In the genomic region with DNA sequence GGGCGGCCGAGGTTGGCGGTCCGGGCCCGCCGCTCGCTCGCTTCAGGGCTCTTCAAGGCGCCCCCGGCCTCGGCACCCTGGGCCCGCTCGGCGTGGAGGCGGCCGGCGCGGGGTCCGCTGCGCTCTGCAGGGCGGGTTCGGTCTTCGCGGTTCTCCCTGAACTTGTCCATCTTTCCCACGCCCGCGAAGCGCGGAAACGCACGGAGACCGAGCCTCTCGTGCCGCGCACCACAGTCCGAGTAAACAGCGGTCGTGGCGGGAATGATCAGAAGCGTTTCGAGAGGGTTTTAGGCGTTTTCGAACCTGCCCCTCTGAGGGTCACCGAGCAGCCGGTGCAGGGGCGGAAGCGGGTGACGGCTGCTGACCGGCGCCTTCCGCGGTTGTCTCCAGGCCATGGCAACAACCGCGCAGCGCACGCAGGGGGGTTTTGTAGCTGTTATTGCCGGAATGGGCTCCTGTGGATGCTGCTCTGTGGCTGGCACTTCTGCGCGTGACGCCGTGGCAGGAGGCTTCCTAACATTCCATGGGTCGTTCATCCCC, we compare ENCODE assay signal across 1 cellular context.
TF ChIP-seq lines count a peak whose summit lies in the region.

No MANE protein-coding gene starts in this region.

TF ChIP-seq in K562, 482 proteins besides CTCF, POLR2A, EP300 and RAD21 (continued from another document and continues in another):
- TF ChIP-seq, protein P1, sequence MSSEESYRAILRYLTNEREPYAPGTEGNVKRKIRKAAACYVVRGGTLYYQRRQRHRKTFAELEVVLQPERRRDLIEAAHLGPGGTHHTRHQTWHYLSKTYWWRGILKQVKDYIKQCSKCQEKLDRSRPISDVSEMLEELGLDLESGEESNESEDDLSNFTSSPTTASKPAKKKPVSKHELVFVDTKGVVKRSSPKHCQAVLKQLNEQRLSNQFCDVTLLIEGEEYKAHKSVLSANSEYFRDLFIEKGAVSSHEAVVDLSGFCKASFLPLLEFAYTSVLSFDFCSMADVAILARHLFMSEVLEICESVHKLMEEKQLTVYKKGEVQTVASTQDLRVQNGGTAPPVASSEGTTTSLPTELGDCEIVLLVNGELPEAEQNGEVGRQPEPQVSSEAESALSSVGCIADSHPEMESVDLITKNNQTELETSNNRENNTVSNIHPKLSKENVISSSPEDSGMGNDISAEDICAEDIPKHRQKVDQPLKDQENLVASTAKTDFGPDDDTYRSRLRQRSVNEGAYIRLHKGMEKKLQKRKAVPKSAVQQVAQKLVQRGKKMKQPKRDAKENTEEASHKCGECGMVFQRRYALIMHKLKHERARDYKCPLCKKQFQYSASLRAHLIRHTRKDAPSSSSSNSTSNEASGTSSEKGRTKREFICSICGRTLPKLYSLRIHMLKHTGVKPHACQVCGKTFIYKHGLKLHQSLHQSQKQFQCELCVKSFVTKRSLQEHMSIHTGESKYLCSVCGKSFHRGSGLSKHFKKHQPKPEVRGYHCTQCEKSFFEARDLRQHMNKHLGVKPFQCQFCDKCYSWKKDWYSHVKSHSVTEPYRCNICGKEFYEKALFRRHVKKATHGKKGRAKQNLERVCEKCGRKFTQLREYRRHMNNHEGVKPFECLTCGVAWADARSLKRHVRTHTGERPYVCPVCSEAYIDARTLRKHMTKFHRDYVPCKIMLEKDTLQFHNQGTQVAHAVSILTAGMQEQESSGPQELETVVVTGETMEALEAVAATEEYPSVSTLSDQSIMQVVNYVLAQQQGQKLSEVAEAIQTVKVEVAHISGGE (CRISPR knock-in tag; IDR thresholded peaks at IDR 0.05): no peak
- TF ChIP-seq, protein P2, sequence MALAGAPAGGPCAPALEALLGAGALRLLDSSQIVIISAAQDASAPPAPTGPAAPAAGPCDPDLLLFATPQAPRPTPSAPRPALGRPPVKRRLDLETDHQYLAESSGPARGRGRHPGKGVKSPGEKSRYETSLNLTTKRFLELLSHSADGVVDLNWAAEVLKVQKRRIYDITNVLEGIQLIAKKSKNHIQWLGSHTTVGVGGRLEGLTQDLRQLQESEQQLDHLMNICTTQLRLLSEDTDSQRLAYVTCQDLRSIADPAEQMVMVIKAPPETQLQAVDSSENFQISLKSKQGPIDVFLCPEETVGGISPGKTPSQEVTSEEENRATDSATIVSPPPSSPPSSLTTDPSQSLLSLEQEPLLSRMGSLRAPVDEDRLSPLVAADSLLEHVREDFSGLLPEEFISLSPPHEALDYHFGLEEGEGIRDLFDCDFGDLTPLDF (CRISPR knock-in tag; IDR thresholded peaks at IDR 0.05): 0 out of 2 replicates have a peak, but pooled peaks have one; percentile 11
- no peak for TF ChIP-seq ETS2 (tag; IDR thresholded peaks at IDR 0.05; ENCODE audit: borderline replicate concordance, poor library complexity, severe bottlenecking)
- TF ChIP-seq HNRNPH1 (optimal IDR thresholded peaks at IDR 0.05; ENCODE audit: low read depth, low read length): no peak
- TF ChIP-seq ETV6 (IDR thresholded peaks at IDR 0.05; ENCODE audit: borderline replicate concordance in 1 of 2, low read depth in 2 of 2, low read length in 1 of 2): no peak
- TF ChIP-seq ETV6 (CRISPR knock-in tag; IDR thresholded peaks at IDR 0.05; ENCODE audit: borderline replicate concordance): no peak
- no peak for TF ChIP-seq FOSL1 (tag; conservative IDR thresholded peaks at IDR 0.05)
- TF ChIP-seq SIRT6 (IDR thresholded peaks at IDR 0.05; ENCODE audit: low read depth, low read length): no peak
- no peak for TF ChIP-seq STAT5B (CRISPR knock-in tag; IDR thresholded peaks at IDR 0.05)
- TF ChIP-seq CHD1 (IDR thresholded peaks at IDR 0.05; ENCODE audit: low read length): peak; percentile 57
- no peak for TF ChIP-seq NCOA1 (IDR thresholded peaks at IDR 0.05; ENCODE audit: low read depth)
- TF ChIP-seq, protein P3, sequence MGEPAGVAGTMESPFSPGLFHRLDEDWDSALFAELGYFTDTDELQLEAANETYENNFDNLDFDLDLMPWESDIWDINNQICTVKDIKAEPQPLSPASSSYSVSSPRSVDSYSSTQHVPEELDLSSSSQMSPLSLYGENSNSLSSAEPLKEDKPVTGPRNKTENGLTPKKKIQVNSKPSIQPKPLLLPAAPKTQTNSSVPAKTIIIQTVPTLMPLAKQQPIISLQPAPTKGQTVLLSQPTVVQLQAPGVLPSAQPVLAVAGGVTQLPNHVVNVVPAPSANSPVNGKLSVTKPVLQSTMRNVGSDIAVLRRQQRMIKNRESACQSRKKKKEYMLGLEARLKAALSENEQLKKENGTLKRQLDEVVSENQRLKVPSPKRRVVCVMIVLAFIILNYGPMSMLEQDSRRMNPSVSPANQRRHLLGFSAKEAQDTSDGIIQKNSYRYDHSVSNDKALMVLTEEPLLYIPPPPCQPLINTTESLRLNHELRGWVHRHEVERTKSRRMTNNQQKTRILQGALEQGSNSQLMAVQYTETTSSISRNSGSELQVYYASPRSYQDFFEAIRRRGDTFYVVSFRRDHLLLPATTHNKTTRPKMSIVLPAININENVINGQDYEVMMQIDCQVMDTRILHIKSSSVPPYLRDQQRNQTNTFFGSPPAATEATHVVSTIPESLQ (CRISPR knock-in tag; IDR thresholded peaks at IDR 0.05): no peak
- TF ChIP-seq, protein P4, sequence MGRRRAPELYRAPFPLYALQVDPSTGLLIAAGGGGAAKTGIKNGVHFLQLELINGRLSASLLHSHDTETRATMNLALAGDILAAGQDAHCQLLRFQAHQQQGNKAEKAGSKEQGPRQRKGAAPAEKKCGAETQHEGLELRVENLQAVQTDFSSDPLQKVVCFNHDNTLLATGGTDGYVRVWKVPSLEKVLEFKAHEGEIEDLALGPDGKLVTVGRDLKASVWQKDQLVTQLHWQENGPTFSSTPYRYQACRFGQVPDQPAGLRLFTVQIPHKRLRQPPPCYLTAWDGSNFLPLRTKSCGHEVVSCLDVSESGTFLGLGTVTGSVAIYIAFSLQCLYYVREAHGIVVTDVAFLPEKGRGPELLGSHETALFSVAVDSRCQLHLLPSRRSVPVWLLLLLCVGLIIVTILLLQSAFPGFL (CRISPR knock-in tag; IDR thresholded peaks at IDR 0.05): no peak
- no peak for TF ChIP-seq ADNP (tag; IDR thresholded peaks at IDR 0.05)
- no peak for TF ChIP-seq ATF7 (IDR thresholded peaks at IDR 0.05)
- no peak for TF ChIP-seq PHB (CRISPR knock-in tag; IDR thresholded peaks at IDR 0.05)
- no peak for TF ChIP-seq ZNF707 (CRISPR knock-in tag; conservative IDR thresholded peaks at IDR 0.05)
- TF ChIP-seq ZEB2 (IDR thresholded peaks at IDR 0.05): no peak
- TF ChIP-seq ZNF316 (IDR thresholded peaks at IDR 0.05): no peak
- TF ChIP-seq EGR1 (conservative IDR thresholded peaks at IDR 0.05): no peak
- TF ChIP-seq ZC3H4 (CRISPR knock-in tag; IDR thresholded peaks at IDR 0.05; ENCODE audit: borderline replicate concordance): no peak; the same call in 1 of the 2 replicates
- TF ChIP-seq CHD4 (IDR thresholded peaks at IDR 0.05; ENCODE audit: insufficient read depth, insufficient replicate concordance, low read depth, low read length, poor library complexity, severe bottlenecking): no peak
- no peak for TF ChIP-seq MYNN (IDR thresholded peaks at IDR 0.05)
- no peak for TF ChIP-seq MYNN (CRISPR knock-in tag; IDR thresholded peaks at IDR 0.05)
- no peak for TF ChIP-seq CCAR2 (IDR thresholded peaks at IDR 0.05; ENCODE audit: low read depth, low read length)
- TF ChIP-seq, protein P5, sequence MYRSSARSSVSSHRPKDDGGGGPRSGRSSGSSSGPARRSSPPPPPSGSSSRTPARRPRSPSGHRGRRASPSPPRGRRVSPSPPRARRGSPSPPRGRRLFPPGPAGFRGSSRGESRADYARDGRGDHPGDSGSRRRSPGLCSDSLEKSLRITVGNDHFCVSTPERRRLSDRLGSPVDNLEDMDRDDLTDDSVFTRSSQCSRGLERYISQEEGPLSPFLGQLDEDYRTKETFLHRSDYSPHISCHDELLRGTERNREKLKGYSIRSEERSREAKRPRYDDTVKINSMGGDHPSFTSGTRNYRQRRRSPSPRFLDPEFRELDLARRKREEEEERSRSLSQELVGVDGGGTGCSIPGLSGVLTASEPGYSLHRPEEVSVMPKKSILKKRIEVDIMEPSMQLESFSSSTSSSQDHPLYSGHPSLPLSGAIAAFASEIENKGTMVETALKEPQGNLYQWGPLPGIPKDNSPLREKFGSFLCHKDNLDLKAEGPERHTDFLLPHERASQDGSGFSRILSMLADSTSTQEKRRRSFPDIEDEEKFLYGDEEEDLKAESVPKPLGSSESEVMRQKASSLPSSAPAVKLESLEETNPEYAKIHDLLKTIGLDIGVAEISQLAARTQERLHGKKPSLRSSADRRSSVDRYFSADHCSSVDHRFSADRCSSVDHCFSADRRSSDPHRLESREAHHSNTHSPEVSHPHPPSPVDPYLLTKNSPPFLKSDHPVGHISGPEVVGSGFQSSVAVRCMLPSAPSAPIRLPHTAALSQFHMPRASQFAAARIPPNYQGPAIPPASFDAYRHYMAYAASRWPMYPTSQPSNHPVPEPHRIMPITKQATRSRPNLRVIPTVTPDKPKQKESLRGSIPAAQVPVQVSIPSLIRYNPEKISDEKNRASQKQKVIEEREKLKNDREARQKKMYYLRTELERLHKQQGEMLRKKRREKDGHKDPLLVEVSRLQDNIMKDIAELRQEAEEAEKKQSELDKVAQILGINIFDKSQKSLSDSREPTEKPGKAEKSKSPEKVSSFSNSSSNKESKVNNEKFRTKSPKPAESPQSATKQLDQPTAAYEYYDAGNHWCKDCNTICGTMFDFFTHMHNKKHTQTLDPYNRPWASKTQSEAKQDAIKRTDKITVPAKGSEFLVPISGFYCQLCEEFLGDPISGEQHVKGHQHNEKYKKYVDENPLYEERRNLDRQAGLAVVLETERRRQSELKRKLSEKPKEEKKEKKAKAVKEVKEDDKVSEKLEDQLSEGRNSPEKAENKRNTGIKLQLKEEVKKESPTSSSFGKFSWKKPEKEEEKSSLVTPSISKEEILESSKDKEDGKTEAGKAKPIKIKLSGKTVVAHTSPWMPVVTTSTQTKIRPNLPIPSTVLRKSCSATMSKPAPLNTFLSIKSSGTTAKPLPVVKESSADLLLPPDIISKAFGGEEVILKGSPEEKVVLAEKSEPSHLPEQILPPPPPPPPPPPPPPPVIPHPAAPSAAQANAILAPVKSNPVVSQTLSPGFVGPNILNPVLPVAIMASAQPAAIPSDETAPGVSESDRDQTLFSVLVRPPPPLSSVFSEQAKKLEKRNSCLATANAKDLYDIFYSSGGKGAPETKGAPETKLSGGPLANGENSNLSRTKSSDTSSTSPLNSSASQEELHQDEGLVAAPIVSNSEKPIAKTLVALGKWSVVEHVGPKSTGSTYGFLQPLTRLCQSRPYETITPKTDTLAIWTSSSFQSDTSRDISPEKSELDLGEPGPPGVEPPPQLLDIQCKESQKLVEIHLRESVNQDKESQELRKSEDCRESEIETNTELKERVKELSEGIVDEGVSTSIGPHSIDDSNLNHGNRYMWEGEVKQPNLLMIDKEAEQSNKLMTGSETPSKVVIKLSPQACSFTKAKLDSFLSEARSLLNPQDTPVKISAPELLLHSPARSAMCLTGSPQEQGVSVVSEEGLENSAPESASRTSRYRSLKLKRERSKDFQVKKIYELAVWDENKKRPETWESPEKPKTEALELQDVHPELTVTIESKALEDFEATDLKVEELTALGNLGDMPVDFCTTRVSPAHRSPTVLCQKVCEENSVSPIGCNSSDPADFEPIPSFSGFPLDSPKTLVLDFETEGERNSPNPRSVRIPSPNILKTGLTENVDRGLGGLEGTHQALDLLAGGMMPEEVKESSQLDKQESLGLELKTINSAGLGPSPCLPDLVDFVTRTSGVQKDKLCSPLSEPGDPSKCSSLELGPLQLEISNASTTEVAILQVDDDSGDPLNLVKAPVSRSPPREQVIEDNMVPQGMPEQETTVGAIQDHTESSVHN (IDR thresholded peaks at IDR 0.05; ENCODE audit: borderline replicate concordance in 1 of 2, low read depth in 1 of 2): no peak
- TF ChIP-seq PPARD (CRISPR knock-in tag; IDR thresholded peaks at IDR 0.05): no peak
- TF ChIP-seq RFX5 (IDR thresholded peaks at IDR 0.05; ENCODE audit: low read depth, low read length): no peak
- TF ChIP-seq, protein P6, sequence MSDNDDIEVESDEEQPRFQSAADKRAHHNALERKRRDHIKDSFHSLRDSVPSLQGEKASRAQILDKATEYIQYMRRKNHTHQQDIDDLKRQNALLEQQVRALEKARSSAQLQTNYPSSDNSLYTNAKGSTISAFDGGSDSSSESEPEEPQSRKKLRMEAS (CRISPR knock-in tag; IDR thresholded peaks at IDR 0.05): no peak
- TF ChIP-seq STAG1 (CRISPR knock-in tag; IDR thresholded peaks at IDR 0.05; ENCODE audit: borderline replicate concordance): 0 out of 2 replicates have a peak, but pooled peaks have one; percentile 36
- TF ChIP-seq ZNF695 (CRISPR knock-in tag; IDR thresholded peaks at IDR 0.05): no peak
- TF ChIP-seq, protein P7, sequence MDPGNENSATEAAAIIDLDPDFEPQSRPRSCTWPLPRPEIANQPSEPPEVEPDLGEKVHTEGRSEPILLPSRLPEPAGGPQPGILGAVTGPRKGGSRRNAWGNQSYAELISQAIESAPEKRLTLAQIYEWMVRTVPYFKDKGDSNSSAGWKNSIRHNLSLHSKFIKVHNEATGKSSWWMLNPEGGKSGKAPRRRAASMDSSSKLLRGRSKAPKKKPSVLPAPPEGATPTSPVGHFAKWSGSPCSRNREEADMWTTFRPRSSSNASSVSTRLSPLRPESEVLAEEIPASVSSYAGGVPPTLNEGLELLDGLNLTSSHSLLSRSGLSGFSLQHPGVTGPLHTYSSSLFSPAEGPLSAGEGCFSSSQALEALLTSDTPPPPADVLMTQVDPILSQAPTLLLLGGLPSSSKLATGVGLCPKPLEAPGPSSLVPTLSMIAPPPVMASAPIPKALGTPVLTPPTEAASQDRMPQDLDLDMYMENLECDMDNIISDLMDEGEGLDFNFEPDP (CRISPR knock-in tag; IDR thresholded peaks at IDR 0.05): no peak
- TF ChIP-seq HMGN3 (IDR thresholded peaks at IDR 0.05; ENCODE audit: borderline replicate concordance, extremely low read depth, insufficient read length, low read depth, low read length): no peak
- TF ChIP-seq TSC22D4 (tag; IDR thresholded peaks at IDR 0.05): no peak
- TF ChIP-seq ESRRA (IDR thresholded peaks at IDR 0.05; ENCODE audit: borderline replicate concordance, low read depth): no peak
- TF ChIP-seq, protein P8, sequence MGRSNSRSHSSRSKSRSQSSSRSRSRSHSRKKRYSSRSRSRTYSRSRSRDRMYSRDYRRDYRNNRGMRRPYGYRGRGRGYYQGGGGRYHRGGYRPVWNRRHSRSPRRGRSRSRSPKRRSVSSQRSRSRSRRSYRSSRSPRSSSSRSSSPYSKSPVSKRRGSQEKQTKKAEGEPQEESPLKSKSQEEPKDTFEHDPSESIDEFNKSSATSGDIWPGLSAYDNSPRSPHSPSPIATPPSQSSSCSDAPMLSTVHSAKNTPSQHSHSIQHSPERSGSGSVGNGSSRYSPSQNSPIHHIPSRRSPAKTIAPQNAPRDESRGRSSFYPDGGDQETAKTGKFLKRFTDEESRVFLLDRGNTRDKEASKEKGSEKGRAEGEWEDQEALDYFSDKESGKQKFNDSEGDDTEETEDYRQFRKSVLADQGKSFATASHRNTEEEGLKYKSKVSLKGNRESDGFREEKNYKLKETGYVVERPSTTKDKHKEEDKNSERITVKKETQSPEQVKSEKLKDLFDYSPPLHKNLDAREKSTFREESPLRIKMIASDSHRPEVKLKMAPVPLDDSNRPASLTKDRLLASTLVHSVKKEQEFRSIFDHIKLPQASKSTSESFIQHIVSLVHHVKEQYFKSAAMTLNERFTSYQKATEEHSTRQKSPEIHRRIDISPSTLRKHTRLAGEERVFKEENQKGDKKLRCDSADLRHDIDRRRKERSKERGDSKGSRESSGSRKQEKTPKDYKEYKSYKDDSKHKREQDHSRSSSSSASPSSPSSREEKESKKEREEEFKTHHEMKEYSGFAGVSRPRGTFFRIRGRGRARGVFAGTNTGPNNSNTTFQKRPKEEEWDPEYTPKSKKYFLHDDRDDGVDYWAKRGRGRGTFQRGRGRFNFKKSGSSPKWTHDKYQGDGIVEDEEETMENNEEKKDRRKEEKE (IDR thresholded peaks at IDR 0.05; ENCODE audit: borderline replicate concordance in 1 of 2, control insufficient read depth in 1 of 2, low read depth in 2 of 2, low read length in 1 of 2): no peak
